29 cellular contexts compared by ENCODE assay signal in the genomic region with DNA sequence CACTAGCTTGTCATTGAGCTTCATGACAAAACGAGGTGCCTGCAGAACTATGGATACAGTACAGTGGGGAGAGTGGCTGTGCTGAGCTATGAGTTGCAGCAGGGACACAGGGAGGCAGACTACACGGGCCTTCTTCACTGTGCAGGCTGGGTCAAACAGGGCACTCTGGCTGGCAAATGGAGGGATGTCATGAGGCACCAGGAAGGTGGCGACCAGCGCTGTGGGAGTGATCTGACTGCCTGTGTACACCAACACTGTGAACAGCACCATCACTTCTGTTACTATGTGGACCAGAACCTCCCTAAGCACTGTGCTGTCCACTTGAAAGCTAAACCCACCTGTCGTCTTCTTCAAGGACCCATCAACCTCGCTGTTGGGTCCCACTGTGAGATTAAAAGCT. TPM values are rescaled to one million over a fixed set of nuclear protein-coding genes. Genes with fewer than 3 reads are reported as not detected.
"Had no signal": no experiment of that assay in that cellular context is flagged by ENCODE, and none has a peak within 500 bp of the region (broad histone marks: within the 10 kb centered on the region; RNA-seq: fewer than 3 reads in every experiment).

No MANE protein-coding gene starts in this region.

- H3K27ac ChIP-seq: colonic mucosa, coronary artery, dorsolateral prefrontal cortex, epithelial cell of prostate, esophagus muscularis mucosa, esophagus squamous epithelium, foreskin keratinocyte, gastrocnemius medialis, gastroesophageal sphincter, heart left ventricle, heart right ventricle had no signal

- H3K4me3 Mint-ChIP-seq: dendritic cell treated with granulocyte-macrophage colony-stimulating factor and Interleukin-4, amounts not matched to agents 40 ng/mL and 50 ng/mL, for 4 days; effector memory CD8-positive, alpha-beta T cell; endodermal cell had no signal

- H3K27me3 ChIP-seq: colonic mucosa, esophagus muscularis mucosa, gastrocnemius medialis, gastroesophageal sphincter had no signal

- H3K9me3 ChIP-seq: colonic mucosa, esophagus muscularis mucosa, gastrocnemius medialis, gastroesophageal sphincter, heart left ventricle, heart right ventricle had no signal

- H3K27ac Mint-ChIP-seq: dendritic cell treated with granulocyte-macrophage colony-stimulating factor and Interleukin-4, amounts not matched to agents 40 ng/mL and 50 ng/mL, for 4 days; effector memory CD8-positive, alpha-beta T cell; endodermal cell had no signal

- H3K4me1 ChIP-seq: foreskin keratinocyte had no signal

- H3K4me3 ChIP-seq: colonic mucosa, coronary artery, dorsolateral prefrontal cortex, esophagus muscularis mucosa, esophagus squamous epithelium, gastrocnemius medialis, gastroesophageal sphincter, heart left ventricle, heart right ventricle had no signal

- H3K36me3 ChIP-seq: colonic mucosa, esophagus muscularis mucosa, esophagus squamous epithelium, gastrocnemius medialis, gastroesophageal sphincter, heart left ventricle, heart right ventricle had no signal

- H3K4me1 Mint-ChIP-seq: endodermal cell had no signal

- ATAC-seq: effector memory CD8-positive, alpha-beta T cell; esophagus mucosa; foreskin keratinocyte; gastrocnemius medialis; gastroesophageal sphincter; heart left ventricle; heart right ventricle had no signal

- DNase-seq: colonic mucosa; cortex of kidney; dermis blood vessel endothelial cell; dorsolateral prefrontal cortex; effector CD4-positive, alpha-beta T cell; effector CD8-positive, alpha-beta T cell; effector memory CD4-positive, alpha-beta T cell; effector memory CD8-positive, alpha-beta T cell; endodermal cell; erythroblast; esophagus squamous epithelium; foreskin fibroblast; foreskin keratinocyte; foreskin melanocyte; gastrocnemius medialis; glutamatergic neuron; heart left ventricle; heart right ventricle had no signal

- H3K9me3 Mint-ChIP-seq: dendritic cell treated with granulocyte-macrophage colony-stimulating factor and Interleukin-4, amounts not matched to agents 40 ng/mL and 50 ng/mL, for 4 days; effector memory CD8-positive, alpha-beta T cell had no signal

RNA-seq across cellular contexts. Expression of a gene that starts 3.1 kb away (rescaled TPM):
- total RNA-seq: dermis blood vessel endothelial cell, dermis microvascular lymphatic vessel endothelial cell, endothelial cell of umbilical vein, epithelial cell of proximal tubule, fibroblast of villous mesenchyme, foreskin keratinocyte, gastrocnemius medialis, glomerular endothelial cell had no signal
